Comparison of ENCODE assay signal across 8 cellular contexts in genomic region chr9:62838024-62838718, GRCh38.
A peak's percentile ranks its signal among the peaks of the same experiment; 100 is the strongest.
DNase-seq lines count a peak whose midpoint lies in the region; ATAC-seq and TF ChIP-seq lines count a peak whose summit lies in the region.
"Not testable (repeated sequence)": the region's sequence is repeated elsewhere in the genome, so short reads cannot be mapped to it uniquely, and the experiment has no call there.

No MANE protein-coding gene starts in this region.

- peak; percentile 100 for ATAC-seq in GM21737 (IDR thresholded peaks at IDR 0.05; ENCODE audit: unreplicated experiment)

- H3K4me1 ChIP-seq in hepatocyte (ENCODE audit: insufficient read depth); stomach smooth muscle (ENCODE audit: control insufficient read depth, insufficient read depth, low read length): not testable (repeated sequence)

- DNase-seq in GM04504 (ENCODE audit: low read depth) (peak; percentile 38), HPDE6-E6E7 (ENCODE audit: extremely low spot score) (peak; percentile 46), T47D (ENCODE audit: low read depth in 1 of 2, low spot score in 1 of 2) (peak; percentile 51 to 95), hepatocyte (ENCODE audit: low spot score) (peak; percentile 82), posterior vena cava (ENCODE audit: low spot score) (peak; percentile 97)
- DNase-seq in activated CD4-positive, alpha-beta T cell treated with anti-CD3 and anti-CD28 coated beads for 24 hours (ENCODE audit: low read depth in 2 of 2): peak; percentile 88 to 89

- H3K79me2 ChIP-seq in hepatocyte: not testable (repeated sequence)

- peak overlapping the region; percentile 77 for H3K4me2 ChIP-seq in hepatocyte

- intact Hi-C loops in posterior vena cava (cut with DNase I): not testable (repeated sequence)

- WGBS in hepatocyte (ENCODE audit: low lambda C conversion rate, missing lambda C conversion rate): 5% methylated on average over 59 of the region's 60 CpGs

- in situ Hi-C loops in T47D (cut with HindIII; ENCODE audit: low pct_unique_long_range_greater_than_20kb, low sequenced_read_pairs): not testable (repeated sequence)

- peak overlapping the region; percentile 71 for H2AFZ ChIP-seq in hepatocyte

- not testable (repeated sequence) for H3K36me3 ChIP-seq in hepatocyte (replicated peaks; ENCODE audit: insufficient read depth, low read depth); stomach smooth muscle (ENCODE audit: control insufficient read depth in 2 of 2, insufficient read depth in 2 of 2, low read length in 2 of 2)

- H3K27ac ChIP-seq in hepatocyte; stomach smooth muscle (ENCODE audit: low read length): not testable (repeated sequence)

- not testable (repeated sequence) for H3K9me3 ChIP-seq in hepatocyte (ENCODE audit: low read depth); stomach smooth muscle (ENCODE audit: control insufficient read depth in 2 of 2, low read length in 2 of 2)

- not testable (repeated sequence) for H3K9ac ChIP-seq in stomach smooth muscle (ENCODE audit: low read length in 2 of 2)

- H3K4me3 ChIP-seq in hepatocyte (peak overlapping the region; percentile 24), stomach smooth muscle (ENCODE audit: low read length in 2 of 2) (peak overlapping the region; percentile 40 to 55)

- not testable (repeated sequence) for TF ChIP-seq CTCF in hepatocyte (IDR thresholded peaks at IDR 0.05; ENCODE audit: poor library complexity)

- H4K20me1 ChIP-seq in hepatocyte (ENCODE audit: insufficient read depth, poor library complexity, severe bottlenecking): not testable (repeated sequence)

- H3K27me3 ChIP-seq in hepatocyte: peaks cover 39% of the 10 kb centered on the region
- H3K27me3 ChIP-seq in stomach smooth muscle (ENCODE audit: control insufficient read depth in 1 of 2, insufficient read depth in 2 of 2, low read length in 2 of 2): not testable (repeated sequence)

- H3K9me2 ChIP-seq in hepatocyte (replicated peaks; ENCODE audit: insufficient read depth): not testable (repeated sequence)

Comparison
In these comparisons a context has a peak if more than half of its experiments do, and no peak if none do; other contexts are left out.
1. DNase-seq: peak in every context shown above with its lines; median percentile 97 in posterior vena cava; 88 in activated CD4-positive, alpha-beta T cell treated with anti-CD3 and anti-CD28 coated beads for 24 hours; 82 in hepatocyte; 73 in T47D; 46 in HPDE6-E6E7; 38 in GM04504.